Comparison of ENCODE assay signal across 28 cellular contexts in the genomic region with DNA sequence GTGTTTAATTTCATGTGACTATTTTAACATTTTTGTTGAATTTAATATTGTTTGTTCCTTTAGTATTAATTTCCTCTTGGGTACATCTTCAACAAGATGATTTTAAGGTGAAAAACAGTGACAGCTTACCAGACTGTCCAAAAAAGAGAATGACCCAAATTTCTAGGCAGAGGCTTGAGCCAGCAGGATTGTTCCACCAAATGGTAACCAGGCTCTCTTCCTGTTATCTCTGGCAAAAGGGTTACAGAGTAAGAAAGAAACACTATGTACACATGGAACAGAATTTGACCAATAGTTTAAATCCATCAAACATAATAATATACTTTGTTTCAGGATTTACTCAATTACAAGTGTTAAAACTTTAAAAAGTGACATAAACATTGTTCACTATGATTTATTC.
"Had no signal": no experiment of that assay in that cellular context is flagged by ENCODE, and none has a peak within 500 bp of the region (broad histone marks: within the 10 kb centered on the region; RNA-seq: fewer than 3 reads in every experiment).

No MANE protein-coding gene starts in this region.

- ATAC-seq: activated CD4-positive, CD25-positive, alpha-beta regulatory T cell treated with anti-CD3 and anti-CD28 coated beads, Interleukin-2, amount 50 U/mL, for 24 hours; activated CD8-positive, alpha-beta T cell treated with anti-CD3 and anti-CD28 coated beads for 36 hours; activated T-cell treated with anti-CD3 and anti-CD28 coated beads, Interleukin-2, amount 50 U/mL, for 4 hours; activated T-helper 17 cell treated with anti-CD3 and anti-CD28 coated beads, Interleukin-2, amount 50 U/mL, for 72 hours; esophagus mucosa; T-helper 17 cell had no signal

- H3K27me3 ChIP-seq: brain microvascular endothelial cell, dorsolateral prefrontal cortex, heart left ventricle had no signal

- H3K4me3 ChIP-seq: coronary artery, dorsolateral prefrontal cortex, heart left ventricle had no signal

- DNase-seq: activated B cell treated with CpG ODN at 0.5 μM for 24 hours; activated CD4-positive, alpha-beta T cell treated with anti-CD3 and anti-CD28 coated beads for 48 hours; activated CD4-positive, alpha-beta T cell treated with anti-CD3 and anti-CD28 coated beads, Interleukin-2, amount 50 U/mL, for 1 hour; activated CD4-positive, alpha-beta T cell treated with anti-CD3 and anti-CD28 coated beads, Interleukin-2, amount 50 U/mL, for 48 hours; activated CD8-positive, alpha-beta memory T cell treated with anti-CD3 and anti-CD28 coated beads for 24 hours; activated CD8-positive, alpha-beta T cell treated with anti-CD3 and anti-CD28 coated beads for 36 hours; activated effector memory CD4-positive, alpha-beta T cell treated with Interleukin-2 at 50 U/mL for 16 hours; activated gamma-delta T cell treated with Interleukin-2 at 50 U/mL for 16 hours; activated naive CD4-positive, alpha-beta T cell treated with anti-CD3 and anti-CD28 coated beads, Interleukin-2, amount 50 U/mL, for 16 hours; activated naive CD4-positive, alpha-beta T cell treated with Interleukin-2 at 50 U/mL for 16 hours; activated T-cell treated with anti-CD3 and anti-CD28 coated beads, Interleukin-2, amount 50 U/mL, for 4 hours; amniotic stem cell; anterior cingulate cortex; brain microvascular endothelial cell; effector memory CD4-positive, alpha-beta T cell; endodermal cell; foreskin fibroblast; glutamatergic neuron; heart left ventricle; T-helper 1 cell; T-helper 17 cell; T1000; WERI-Rb-1 had no signal

- H3K9me3 ChIP-seq: heart left ventricle had no signal

- H3K27ac ChIP-seq: brain microvascular endothelial cell, coronary artery, WERI-Rb-1 had no signal
